8 cellular contexts compared by ENCODE assay signal in the genomic region with DNA sequence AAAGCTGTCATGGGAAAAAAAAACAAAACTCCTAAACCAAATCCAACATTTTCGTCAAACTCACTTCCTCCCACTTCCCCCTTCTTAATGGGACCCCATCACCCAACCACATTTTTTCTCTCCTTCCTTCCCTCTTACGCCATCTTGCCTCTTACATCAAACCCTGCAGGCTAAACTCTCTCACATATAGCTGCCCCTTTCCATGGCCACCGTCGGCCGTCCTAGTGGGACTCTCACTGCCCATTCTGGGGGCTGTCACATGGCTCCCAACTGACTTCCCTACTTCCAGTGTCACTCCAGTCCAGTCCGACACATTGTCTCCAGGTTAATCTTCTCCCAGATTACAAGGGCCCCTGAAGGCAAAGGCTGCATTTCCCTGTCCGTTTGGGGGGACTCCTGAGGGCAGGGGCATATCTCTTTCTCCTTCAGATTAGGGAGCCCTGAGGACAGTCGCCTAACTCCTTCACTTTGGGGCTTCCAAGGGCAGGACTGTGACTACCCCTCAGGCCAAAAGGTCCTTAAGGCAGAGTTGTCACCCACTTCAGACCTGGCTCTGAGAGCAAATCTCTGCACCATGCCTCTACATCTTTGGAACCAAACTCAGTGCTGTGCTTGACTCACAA. TPM values are rescaled to one million over a fixed set of nuclear protein-coding genes. Genes with fewer than 3 reads are reported as not detected.
A peak's percentile ranks its signal among the peaks of the same experiment; 100 is the strongest.
DNase-seq lines count a peak whose midpoint lies in the region; ATAC-seq, FAIRE-seq and TF ChIP-seq lines count a peak whose summit lies in the region.

No MANE protein-coding gene starts in this region.

- no peaks in the 10 kb centered on the region for H3K9me3 Mint-ChIP-seq in CD8-positive, alpha-beta T cell
- no peaks in the 10 kb centered on the region for H3K9me3 Mint-ChIP-seq in activated CD4-positive, alpha-beta memory T cell treated with anti-CD3 and anti-CD28 coated beads for 36 hours

- no peaks in the 10 kb centered on the region for H3K9me3 ChIP-seq in CD8-positive, alpha-beta T cell (ENCODE audit: low read length)
- no peaks in the 10 kb centered on the region for H3K9me3 ChIP-seq in kidney (ENCODE audit: control insufficient read depth in 1 of 2, low read length in 2 of 2)
- H3K9me3 ChIP-seq in thymus (ENCODE audit: control insufficient read depth): no peaks in the 10 kb centered on the region

- peaks cover 30% of the 10 kb centered on the region for H3K4me1 ChIP-seq in CD8-positive, alpha-beta T cell (ENCODE audit: insufficient read depth, low read length)
- H3K4me1 ChIP-seq in kidney (ENCODE audit: control insufficient read depth in 1 of 2, insufficient read depth in 1 of 2, low read depth in 1 of 2, low read length in 2 of 2): peaks cover 5 to 7% of the 10 kb centered on the region in 2 donors
- peaks cover 24% of the 10 kb centered on the region for H3K4me1 ChIP-seq in thymus (ENCODE audit: control insufficient read depth, insufficient read depth, low read length)

- H3K9ac ChIP-seq in kidney (ENCODE audit: low read length in 2 of 2): peak overlapping the region; percentile 64 to 68

- ATAC-seq in CD8-positive, alpha-beta T cell: no peak
- peak; percentile 10 for ATAC-seq in HG03097 (IDR thresholded peaks at IDR 0.05; ENCODE audit: low FRiP score, unreplicated experiment)

- POLR2A ChIA-PET in CD8-positive, alpha-beta T cell (lab: Charles Lee): interaction anchor here (0.7 to 7.9 kb wide), 3 partner anchors 13 to 59 kb away, joined by 4 to 112 read pairs (median 69); a partner anchor contains a TSS
- POLR2A ChIA-PET in activated CD4-positive, alpha-beta memory T cell treated with anti-CD3 and anti-CD28 coated beads for 36 hours (lab: Charles Lee): interaction anchor here (1.8 to 4.7 kb wide), 4 partner anchors 9 to 17 kb away, joined by 4 to 58 read pairs (median 30); a partner anchor contains a TSS

- intact Hi-C loops in CD8-positive, alpha-beta T cell (cut with DNase I, micrococcal nuclease): loop anchor here (1.0 kb wide), 3 partner anchors 12 to 71 kb away; a partner anchor contains a TSS
- intact Hi-C loops in activated CD4-positive, alpha-beta memory T cell treated with anti-CD3 and anti-CD28 coated beads for 36 hours (cut with micrococcal nuclease): loop anchor here (5.0 kb wide), 1 partner anchor 167 kb away; a partner anchor contains a TSS
- intact Hi-C loops in kidney (cut with DNase I): no loop called here

- H3K27ac Mint-ChIP-seq in CD8-positive, alpha-beta T cell: peak overlapping the region; percentile 95
- peak overlapping the region; percentile 92 for H3K27ac Mint-ChIP-seq in activated CD4-positive, alpha-beta memory T cell treated with anti-CD3 and anti-CD28 coated beads for 36 hours

- no peaks in the 10 kb centered on the region for H3K36me3 ChIP-seq in CD8-positive, alpha-beta T cell (ENCODE audit: insufficient read depth, low read length)
- no peaks in the 10 kb centered on the region for H3K36me3 ChIP-seq in kidney (ENCODE audit: control insufficient read depth in 1 of 2, insufficient read depth in 2 of 2, low read length in 2 of 2)
- H3K36me3 ChIP-seq in thymus (ENCODE audit: control insufficient read depth, insufficient read depth): peaks cover 3% of the 10 kb centered on the region

- H3K27me3 ChIP-seq in CD8-positive, alpha-beta T cell (ENCODE audit: insufficient read depth, low read length): no peaks in the 10 kb centered on the region
- H3K27me3 ChIP-seq in thymus (ENCODE audit: control insufficient read depth, insufficient read depth): no peaks in the 10 kb centered on the region

- CTCF ChIA-PET in CD8-positive, alpha-beta T cell (lab: Charles Lee): interaction anchor here (0.9 to 7.8 kb wide), 4 partner anchors 9 to 20 kb away, joined by 4 to 87 read pairs (median 6); a partner anchor contains a TSS
- CTCF ChIA-PET in activated CD4-positive, alpha-beta memory T cell treated with anti-CD3 and anti-CD28 coated beads for 36 hours (lab: Charles Lee): interaction anchor here (1.5 to 23.7 kb wide), 3 partner anchors 13 to 111 kb away, joined by 5 to 886 read pairs (median 77); a partner anchor contains a TSS

- peak overlapping the region; percentile 99 for H3K4me3 Mint-ChIP-seq in CD8-positive, alpha-beta T cell
- peak overlapping the region; percentile 95 for H3K4me3 Mint-ChIP-seq in activated CD4-positive, alpha-beta memory T cell treated with anti-CD3 and anti-CD28 coated beads for 36 hours

- no peaks in the 10 kb centered on the region for H3K27me3 Mint-ChIP-seq in CD8-positive, alpha-beta T cell (ENCODE audit: low read depth)
- no peaks in the 10 kb centered on the region for H3K27me3 Mint-ChIP-seq in activated CD4-positive, alpha-beta memory T cell treated with anti-CD3 and anti-CD28 coated beads for 36 hours

- peak overlapping the region; percentile 91 for H3K4me3 ChIP-seq in CD8-positive, alpha-beta T cell (ENCODE audit: low read depth, low read length)
- peak overlapping the region; percentile 82 to 87 for H3K4me3 ChIP-seq in kidney (ENCODE audit: low read length in 2 of 2)
- peak overlapping the region; percentile 58 for H3K4me3 ChIP-seq in thymus (ENCODE audit: low read length)

- DNase-seq in CD8-positive, alpha-beta T cell: no peak
- no peak for DNase-seq in activated CD4-positive, alpha-beta memory T cell treated with anti-CD3 and anti-CD28 coated beads for 36 hours
- no peak for DNase-seq in kidney
- no peak for DNase-seq in HPDE6-E6E7 (ENCODE audit: extremely low spot score)
- DNase-seq in AG20443 (ENCODE audit: low spot score): no peak
- DNase-seq in DMS79 (lab: John Stamatoyannopoulos, UW): no peak

- no peak for TF ChIP-seq CTCF in CD8-positive, alpha-beta T cell (IDR thresholded peaks at IDR 0.05)
- no peak for TF ChIP-seq CTCF in kidney (IDR thresholded peaks at IDR 0.05; ENCODE audit: borderline replicate concordance, extremely low read depth, insufficient read depth)

- no peak for FAIRE-seq in kidney (lab: Jason Lieb, UNC)

- H3K27ac ChIP-seq in CD8-positive, alpha-beta T cell (ENCODE audit: low read depth, low read length): peak overlapping the region; percentile 73
- H3K27ac ChIP-seq in kidney (ENCODE audit: low read depth in 2 of 2, low read length in 2 of 2) (no peak overlapping the region), thymus (ENCODE audit: low read depth) (peak overlapping the region; percentile 71)

- peaks cover 2% of the 10 kb centered on the region for H3K36me3 Mint-ChIP-seq in CD8-positive, alpha-beta T cell
- H3K36me3 Mint-ChIP-seq in activated CD4-positive, alpha-beta memory T cell treated with anti-CD3 and anti-CD28 coated beads for 36 hours: no peaks in the 10 kb centered on the region

- 23% methylated on average over 8 of the region's 8 CpGs for whole genome bisulfite sequencing in thymus

- peaks cover 31% of the 10 kb centered on the region for H3K4me1 Mint-ChIP-seq in CD8-positive, alpha-beta T cell (ENCODE audit: low read depth)
- peaks cover 34% of the 10 kb centered on the region for H3K4me1 Mint-ChIP-seq in activated CD4-positive, alpha-beta memory T cell treated with anti-CD3 and anti-CD28 coated beads for 36 hours (ENCODE audit: low read depth)

RNA-seq across cellular contexts. Expression of a gene that starts 0.7 kb away (rescaled TPM):
- 10 to 100 TPM; 28.6 to 33.8 TPM for total RNA-seq in CD8-positive, alpha-beta T cell
- total RNA-seq in activated CD4-positive, alpha-beta memory T cell treated with anti-CD3 and anti-CD28 coated beads for 36 hours: 10 to 100 TPM; 24.5 to 26.1 TPM
- 55.0 TPM for total RNA-seq in kidney
- 30.2 TPM for polyA plus RNA-seq in kidney (ENCODE audit: insufficient read depth, low read depth, low replicate concordance)
- polyA plus RNA-seq in thymus: 42.7 TPM

RNA-seq across cellular contexts. Expression of a gene that starts 12.0 kb away (rescaled TPM):
- total RNA-seq in CD8-positive, alpha-beta T cell: 100 to 1,000 TPM; 285 to 289 TPM
- total RNA-seq in activated CD4-positive, alpha-beta memory T cell treated with anti-CD3 and anti-CD28 coated beads for 36 hours: 100 to 1,000 TPM; 261 to 291 TPM
- 30.8 TPM for total RNA-seq in kidney
- polyA plus RNA-seq in kidney (ENCODE audit: insufficient read depth, low read depth, low replicate concordance): 13.2 TPM
- 1,113 TPM for polyA plus RNA-seq in thymus

RNA-seq across cellular contexts. Expression of a gene that starts 25.9 kb away (rescaled TPM):
- 100 to 1,000 TPM; 187 to 191 TPM for total RNA-seq in CD8-positive, alpha-beta T cell
- total RNA-seq in activated CD4-positive, alpha-beta memory T cell treated with anti-CD3 and anti-CD28 coated beads for 36 hours: 100 to 1,000 TPM; 305 to 320 TPM
- 140 TPM for total RNA-seq in kidney
- polyA plus RNA-seq in kidney (ENCODE audit: insufficient read depth, low read depth, low replicate concordance) (180 TPM), thymus (261 TPM)

RNA-seq across cellular contexts. Expression of a gene that starts 48.2 kb away (rescaled TPM):
- 1 to 10 TPM in 1 of 2 experiments, under 1 TPM in 1; 0.33 to 1.0 TPM for total RNA-seq in CD8-positive, alpha-beta T cell
- total RNA-seq in activated CD4-positive, alpha-beta memory T cell treated with anti-CD3 and anti-CD28 coated beads for 36 hours: 1 to 10 TPM; 1.3 to 1.6 TPM
- total RNA-seq in kidney: 2.2 TPM
- polyA plus RNA-seq in kidney (ENCODE audit: insufficient read depth, low read depth, low replicate concordance): not detected
- polyA plus RNA-seq in thymus: 7.3 TPM

Comparison
In these comparisons a context has a peak if more than half of its experiments do, and no peak if none do; other contexts are left out.
1. H3K27ac ChIP-seq: peak in CD8-positive, alpha-beta T cell (single experiment) and thymus (single experiment); none in kidney (0 of 2).
2. Peak in every context shown above with its lines, with median percentiles within 50 percentile points of each other: H3K4me3 ChIP-seq.